In the genomic region with DNA sequence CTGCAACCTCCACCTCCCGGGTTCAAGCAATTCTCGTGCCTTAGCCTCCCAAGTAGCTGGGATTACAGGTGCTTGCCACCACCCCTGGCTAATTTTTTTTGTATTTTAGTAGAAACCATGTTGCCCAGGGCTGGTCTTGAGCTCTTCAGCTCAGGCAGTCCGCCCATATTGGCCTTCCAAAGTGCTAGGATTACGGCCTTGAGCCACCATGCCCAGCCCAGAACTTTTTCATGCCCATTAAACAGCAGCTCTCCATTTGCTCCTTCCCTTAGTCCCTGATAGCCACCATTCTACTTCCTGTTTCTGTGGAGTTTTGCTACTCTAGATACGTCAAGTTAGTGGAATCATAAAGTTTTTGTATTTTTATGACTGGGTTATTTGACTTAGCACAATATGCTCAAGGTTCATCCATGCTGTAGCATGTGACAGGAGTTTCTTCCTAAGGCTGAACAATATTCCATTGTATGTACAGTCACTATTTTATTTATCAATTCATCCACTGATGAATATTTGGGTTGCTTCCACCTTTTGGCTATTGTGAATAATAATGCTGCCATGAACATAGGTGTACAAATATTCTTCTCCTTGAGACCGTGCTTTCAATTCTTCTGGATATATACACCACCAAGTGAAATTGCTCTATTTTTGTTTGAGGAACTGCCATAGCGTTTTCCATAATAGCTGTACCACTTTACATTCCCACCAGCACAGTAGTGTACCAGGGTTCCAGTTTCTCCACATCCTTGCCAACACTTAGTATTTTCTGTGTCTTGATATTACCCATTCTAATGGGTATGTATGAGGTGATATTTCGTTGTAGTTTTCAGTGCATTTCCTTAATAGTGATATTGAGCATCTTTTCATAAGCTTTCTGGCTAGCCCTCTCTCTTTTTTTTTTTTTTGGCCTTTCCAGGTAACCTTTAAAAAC, we compare ENCODE assay signal across 1 cellular context.
TF ChIP-seq lines count a peak whose summit lies in the region.

No MANE protein-coding gene starts in this region.

TF ChIP-seq in IMR-90, 13 proteins besides CTCF, POLR2A, EP300 and RAD21 (continued from another document):
- TF ChIP-seq ELK1 (IDR thresholded peaks at IDR 0.05; ENCODE audit: borderline replicate concordance, low read depth, low read length) (no peak), BHLHE40 (IDR thresholded peaks at IDR 0.05; ENCODE audit: low read depth, low read length) (no peak), MAZ (IDR thresholded peaks at IDR 0.05; ENCODE audit: borderline replicate concordance, low read depth, low read length) (no peak), CHD1 (IDR thresholded peaks at IDR 0.05; ENCODE audit: low read depth, low read length) (no peak), SMC3 (IDR thresholded peaks at IDR 0.05; ENCODE audit: low read depth, low read length) (no peak), MAFK (IDR thresholded peaks at IDR 0.05; ENCODE audit: low read depth, low read length) (no peak), RFX5 (IDR thresholded peaks at IDR 0.05; ENCODE audit: low read depth, low read length) (no peak), RCOR1 (IDR thresholded peaks at IDR 0.05; ENCODE audit: insufficient replicate concordance, low read length) (no peak), CEBPB (IDR thresholded peaks at IDR 0.05; ENCODE audit: low read depth, low read length) (no peak), NFE2L2 (IDR thresholded peaks at IDR 0.05; ENCODE audit: low read depth, low read length) (no peak), MXI1 (IDR thresholded peaks at IDR 0.05; ENCODE audit: borderline replicate concordance, low read depth, low read length) (no peak)
